ENCODE assay signal across 8 cellular contexts in genomic region chr17:77366558-77367245, GRCh38.
A peak's percentile ranks its signal among the peaks of the same experiment; 100 is the strongest.
DNase-seq lines count a peak whose midpoint lies in the region; ATAC-seq, FAIRE-seq and TF ChIP-seq lines count a peak whose summit lies in the region.

No MANE protein-coding gene starts in this region.

- ATAC-seq in foreskin keratinocyte (peak; percentile 62), gastrocnemius medialis (no peak), GM18498 (IDR thresholded peaks at IDR 0.05; ENCODE audit: unreplicated experiment) (no peak)

- H3K9me3 ChIP-seq in gastrocnemius medialis = no peaks in the 10 kb centered on the region

- H3K27me3 ChIP-seq in foreskin keratinocyte (no peaks in the 10 kb centered on the region), gastrocnemius medialis (no peaks in the 10 kb centered on the region)

- in situ Hi-C loops in gastrocnemius medialis (cut with MboI; ENCODE audit: low sequenced_read_pairs in 4 of 4) = no loop called here

- peaks cover 23% of the 10 kb centered on the region for H3K4me1 ChIP-seq in foreskin keratinocyte
- H3K4me1 ChIP-seq in gastrocnemius medialis = peaks cover 50 to 71% of the 10 kb centered on the region in 2 donors

- peak overlapping the region; percentile 54 for H3K27ac ChIP-seq in foreskin keratinocyte
- H3K27ac ChIP-seq in gastrocnemius medialis = peak overlapping the region; percentile 79 to 98 (median 88)

- H3K36me3 ChIP-seq in gastrocnemius medialis = no peaks in the 10 kb centered on the region

- no peak for TF ChIP-seq POLR2A in gastrocnemius medialis (IDR thresholded peaks at IDR 0.05)

- intact Hi-C loops in gastrocnemius medialis (cut with DNase I; ENCODE audit: low total_unique reads) = loop anchor here (2.0 kb wide), 1 partner anchor 58 kb away; no protein-coding TSS in a partner anchor

- no peak for DNase-seq in GM18507 (ENCODE audit: extremely low spot score, insufficient read length, low read depth)
- DNase-seq in OCI-M1 (lab: John Stamatoyannopoulos, UW) = peak; percentile 20
- DNase-seq in foreskin keratinocyte = peak in 1 of 2 donors; percentile 32
- DNase-seq in gastrocnemius medialis = no peak
- no peak for DNase-seq in NCI-H82 (lab: John Stamatoyannopoulos, UW)
- no peak for DNase-seq in DMS79 treated with DMSO at 0.1 percent for 48 hours (lab: John Stamatoyannopoulos, UW)
- no peak for DNase-seq in stimulated activated CD4-positive, alpha-beta T cell treated with anti-CD3 and anti-CD28 coated beads, Interleukin-4, amount 100 ng/mL, for 24 hours

- FAIRE-seq in GM18507 (lab: Jason Lieb, UNC) = peak; percentile 78

- TF ChIP-seq CTCF in foreskin keratinocyte (conservative IDR thresholded peaks at IDR 0.05) (peak; percentile 19), gastrocnemius medialis (IDR thresholded peaks at IDR 0.05 in 4 of 5, conservative IDR thresholded peaks at IDR 0.05 in 1 of 5) (peak in 1 of 5 experiments; percentile 7)

- no peak overlapping the region for H3K4me3 ChIP-seq in gastrocnemius medialis
